In the genomic region with DNA sequence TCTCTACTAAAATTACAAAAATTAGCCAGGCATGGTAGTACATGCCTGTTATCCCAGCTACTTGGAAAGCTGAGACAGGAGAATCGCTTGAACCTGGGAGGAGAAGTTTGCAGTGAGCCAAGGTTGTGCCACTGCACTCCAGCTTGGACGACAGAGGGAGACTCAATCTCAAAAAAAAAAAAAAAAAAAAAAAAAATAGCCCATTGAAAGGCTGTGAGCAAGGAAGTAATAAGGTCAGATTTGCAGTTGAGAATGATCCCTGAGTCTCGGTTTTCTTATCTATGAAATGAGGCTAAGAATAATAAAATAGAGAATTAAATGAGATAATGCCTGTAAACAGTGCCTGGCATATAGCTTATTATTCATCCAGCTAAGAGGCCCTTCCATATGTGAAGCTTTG, we compare ENCODE assay signal across 11 cellular contexts. TPM values are rescaled to one million over a fixed set of nuclear protein-coding genes. Genes with fewer than 3 reads are reported as not detected.
DNase-seq lines count a peak whose midpoint lies in the region; ATAC-seq and TF ChIP-seq lines count a peak whose summit lies in the region.
"Had no signal": no experiment of that assay in that cellular context is flagged by ENCODE, and none has a peak within 500 bp of the region (broad histone marks: within the 10 kb centered on the region; RNA-seq: fewer than 3 reads in every experiment).

No MANE protein-coding gene starts in this region.

- POLR2A ChIA-PET in CD4-positive, alpha-beta T cell (lab: Charles Lee): interaction anchor here (0.8 to 1.5 kb wide), 13 partner anchors 10 to 1201 kb away, joined by 3 to 14 read pairs (median 4); a partner anchor contains a TSS

- H3K4me1 Mint-ChIP-seq in CD4-positive, alpha-beta T cell (ENCODE audit: low read depth): peaks cover 31% of the 10 kb centered on the region
- peaks cover 46% of the 10 kb centered on the region for H3K4me1 Mint-ChIP-seq in central memory CD8-positive, alpha-beta T cell

- no peaks in the 10 kb centered on the region for H3F3A ChIP-seq in OCI-LY1 (ENCODE audit: insufficient read depth, low read length)

- no peaks in the 10 kb centered on the region for H3K27me3 ChIP-seq in CD4-positive, alpha-beta T cell (ENCODE audit: control insufficient read depth, insufficient read depth, low read length)
- H3K27me3 ChIP-seq in OCI-LY1 (ENCODE audit: insufficient read depth, low read length) (no peaks in the 10 kb centered on the region; the same call in 1 of the 2 replicates), parathyroid adenoma (ENCODE audit: control insufficient read depth, insufficient read depth, low read length) (no peaks in the 10 kb centered on the region)
- H3K27me3 ChIP-seq: left lung, testis had no signal

- H3K4me2 ChIP-seq in OCI-LY1 (ENCODE audit: low read length): 0 out of 2 replicates have a peak overlapping the region, but pooled peaks have one; percentile 88
- peak overlapping the region; percentile 97 for H3K4me2 ChIP-seq in parathyroid adenoma (ENCODE audit: low read length)

- TF ChIP-seq CTCF in CD4-positive, alpha-beta T cell (IDR thresholded peaks at IDR 0.05): no peak
- TF ChIP-seq CTCF in OCI-LY1 (IDR thresholded peaks at IDR 0.05; ENCODE audit: low read length) (no peak), parathyroid adenoma (IDR thresholded peaks at IDR 0.05) (no peak)

- H3K27me3 Mint-ChIP-seq in CD4-positive, alpha-beta T cell: no peaks in the 10 kb centered on the region
- no peaks in the 10 kb centered on the region for H3K27me3 Mint-ChIP-seq in central memory CD8-positive, alpha-beta T cell

- no peaks in the 10 kb centered on the region for H3K9me3 ChIP-seq in CD4-positive, alpha-beta T cell (ENCODE audit: control insufficient read depth, low read length)
- no peaks in the 10 kb centered on the region for H3K9me3 ChIP-seq in OCI-LY1 (ENCODE audit: low read length)
- H3K9me3 ChIP-seq in parathyroid adenoma (ENCODE audit: control insufficient read depth, low read length): no peaks in the 10 kb centered on the region
- H3K9me3 ChIP-seq: left lung, testis had no signal

- no peaks in the 10 kb centered on the region for H3K9me2 ChIP-seq in OCI-LY1 (ENCODE audit: low read depth, low read length)

- peaks cover 23% of the 10 kb centered on the region for H3K36me3 Mint-ChIP-seq in CD4-positive, alpha-beta T cell (ENCODE audit: low read depth)
- peaks cover 22% of the 10 kb centered on the region for H3K36me3 Mint-ChIP-seq in central memory CD8-positive, alpha-beta T cell (ENCODE audit: insufficient read depth)

- H3K4me3 ChIP-seq in OCI-LY1 (ENCODE audit: low read depth, low read length, poor library complexity, severe bottlenecking): no peak overlapping the region
- H3K4me3 ChIP-seq in parathyroid adenoma (ENCODE audit: low read depth, low read length): peak overlapping the region; percentile 98

- peak overlapping the region; percentile 96 for H3K4me3 Mint-ChIP-seq in CD4-positive, alpha-beta T cell
- peak overlapping the region; percentile 94 for H3K4me3 Mint-ChIP-seq in central memory CD8-positive, alpha-beta T cell

- peak overlapping the region; percentile 88 for H3K27ac Mint-ChIP-seq in CD4-positive, alpha-beta T cell
- H3K27ac Mint-ChIP-seq in central memory CD8-positive, alpha-beta T cell (ENCODE audit: low read depth): peak overlapping the region; percentile 93

- H4K20me1 ChIP-seq in OCI-LY1 (ENCODE audit: insufficient read depth, low read length): no peaks in the 10 kb centered on the region

- CTCF ChIA-PET in CD4-positive, alpha-beta T cell (lab: Charles Lee): interaction anchor here (0.6 to 2.0 kb wide), 23 partner anchors 9 to 686 kb away, joined by 3 to 17 read pairs (median 6); a partner anchor contains a TSS

- H3K9ac ChIP-seq in OCI-LY1 (ENCODE audit: low read length) (no peak overlapping the region), parathyroid adenoma (no peak overlapping the region)

- no peak for ATAC-seq in CD4-positive, alpha-beta T cell (ENCODE audit: poor library complexity)
- no peak for ATAC-seq in central memory CD8-positive, alpha-beta T cell (replicated peaks; ENCODE audit: extremely low read depth, poor library complexity, severe bottlenecking)
- no peak for ATAC-seq in GM19397 (IDR thresholded peaks at IDR 0.05; ENCODE audit: unreplicated experiment)
- no peak for ATAC-seq in GM19463 (IDR thresholded peaks at IDR 0.05; ENCODE audit: unreplicated experiment)
- ATAC-seq in GM18907 (IDR thresholded peaks at IDR 0.05; ENCODE audit: unreplicated experiment): no peak

- no peaks in the 10 kb centered on the region for H3K9me3 Mint-ChIP-seq in CD4-positive, alpha-beta T cell
- H3K9me3 Mint-ChIP-seq in central memory CD8-positive, alpha-beta T cell: no peaks in the 10 kb centered on the region
- H3K9me3 Mint-ChIP-seq: CD14-positive monocyte had no signal

- DNase-seq in CD4-positive, alpha-beta T cell: no peak
- DNase-seq in central memory CD8-positive, alpha-beta T cell (ENCODE audit: low spot score in 2 of 2): no peak
- no peak for DNase-seq in NCI-H526 treated with DMSO at 0.1 percent for 48 hours (lab: John Stamatoyannopoulos, UW)

- no peak overlapping the region for H2AFZ ChIP-seq in OCI-LY1 (ENCODE audit: low read length)
- peak overlapping the region; percentile 96 for H2AFZ ChIP-seq in parathyroid adenoma

- H3K36me3 ChIP-seq in OCI-LY1 (ENCODE audit: insufficient read depth, low read length): no peaks in the 10 kb centered on the region
- no peaks in the 10 kb centered on the region for H3K36me3 ChIP-seq in parathyroid adenoma (ENCODE audit: control insufficient read depth, insufficient read depth, low read length)

- H3K79me2 ChIP-seq in OCI-LY1 (ENCODE audit: insufficient read depth, low read length) (no peaks in the 10 kb centered on the region), parathyroid adenoma (peaks cover 5% of the 10 kb centered on the region)

- intact Hi-C loops in CD4-positive, alpha-beta T cell (cut with DNase I, micrococcal nuclease): loop anchor here (1.0 to 10.0 kb wide), 5 partner anchors 37 to 389 kb away; a partner anchor contains a TSS

- peaks cover 15% of the 10 kb centered on the region for H3K4me1 ChIP-seq in OCI-LY1 (ENCODE audit: insufficient read depth, low read length, severe bottlenecking)
- H3K4me1 ChIP-seq in parathyroid adenoma: peaks cover 11% of the 10 kb centered on the region

- H3K27ac ChIP-seq in CD4-positive, alpha-beta T cell (ENCODE audit: low read depth, low read length): peak overlapping the region; percentile 83
- H3K27ac ChIP-seq in OCI-LY1 (ENCODE audit: low read depth, low read length, poor library complexity, severe bottlenecking) (no peak overlapping the region), parathyroid adenoma (peak overlapping the region; percentile 77)

RNA-seq across cellular contexts. Expression of a gene that starts 1.3 kb away (rescaled TPM):
- total RNA-seq in CD4-positive, alpha-beta T cell: 10 to 100 TPM in 1 of 2 experiments, 1 to 10 TPM in 1; 8.7 to 10.1 TPM

RNA-seq across cellular contexts. Expression of a gene that starts 36.2 kb away (rescaled TPM):
- under 1 TPM; 0.33 to 0.53 TPM for total RNA-seq in CD4-positive, alpha-beta T cell

RNA-seq across cellular contexts. Expression of a gene that starts 37.9 kb away (rescaled TPM):
- total RNA-seq in CD4-positive, alpha-beta T cell: 1 to 10 TPM; 2.3 to 2.4 TPM

RNA-seq across cellular contexts. Expression of a gene that starts 56.7 kb away (rescaled TPM):
- total RNA-seq in CD4-positive, alpha-beta T cell: 10 to 100 TPM; 53.4 to 55.7 TPM
